Comparison of ENCODE assay signal across 10 cellular contexts in the genomic region with DNA sequence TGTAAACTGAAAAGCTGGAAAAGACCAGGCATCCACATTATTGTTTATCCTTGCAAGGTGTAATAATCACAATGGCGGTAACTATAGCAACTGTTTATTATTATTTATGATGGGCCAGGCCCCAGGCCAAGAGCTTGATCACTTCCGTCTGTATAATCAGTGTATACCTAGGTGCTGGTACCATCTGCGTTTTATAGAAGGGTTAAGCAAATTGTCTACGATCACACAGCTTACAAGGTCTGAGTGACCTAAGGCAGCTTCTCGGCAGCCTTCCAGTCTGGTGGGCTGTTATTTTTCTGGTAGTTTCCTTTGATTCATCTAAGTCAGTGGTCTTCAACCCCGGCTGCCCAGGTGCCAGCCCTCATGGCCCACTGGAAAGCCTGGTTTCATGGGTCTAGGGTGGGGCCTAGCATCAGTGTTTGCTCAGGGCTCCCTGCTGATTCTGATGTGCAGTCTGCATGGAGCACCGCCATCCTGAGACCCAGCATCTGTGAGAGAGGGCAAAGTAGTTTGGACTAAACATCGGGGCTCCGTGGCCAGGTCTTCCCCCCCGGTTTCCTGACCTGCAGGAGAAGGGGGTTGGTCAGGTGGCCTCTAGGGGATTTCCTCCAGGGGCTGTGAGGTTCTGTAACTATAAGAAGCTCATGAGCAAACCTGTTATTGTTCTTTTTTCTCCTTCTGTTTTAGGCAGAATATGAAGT.
DNase-seq lines count a peak whose midpoint lies in the region; ATAC-seq and TF ChIP-seq lines count a peak whose summit lies in the region.
"Had no signal": no experiment of that assay in that cellular context is flagged by ENCODE, and none has a peak within 500 bp of the region (broad histone marks: within the 10 kb centered on the region; RNA-seq: fewer than 3 reads in every experiment).

No MANE protein-coding gene starts in this region.

- WGBS in esophagus, 2 donors: 81 to 84% methylated on average over 10 of the region's 10 CpGs

- DNase-seq in DMS153 (lab: John Stamatoyannopoulos, UW) (peak; percentile 74), gastrocnemius medialis (no peak), dermis blood vessel endothelial cell (no peak), omental fat pad (ENCODE audit: low spot score) (no peak)
- DNase-seq: activated T-cell treated with anti-CD3 and anti-CD28 coated beads, Interleukin-2, amount 50 U/mL, for 4 hours had no signal

- no peak for ATAC-seq in gastrocnemius medialis
- no peak for ATAC-seq in SK-N-SH treated with all-trans-retinoic acid at 6 μM for 48 hours
- no peak for ATAC-seq in HG03025 (IDR thresholded peaks at IDR 0.05; ENCODE audit: low FRiP score, unreplicated experiment)
- no peak for ATAC-seq in omental fat pad (ENCODE audit: low FRiP score)
- ATAC-seq: activated T-cell treated with anti-CD3 and anti-CD28 coated beads, Interleukin-2, amount 50 U/mL, for 4 hours had no signal

- H3K4me3 ChIP-seq in esophagus (ENCODE audit: low read depth in 1 of 2, low read length in 2 of 2) (no peak overlapping the region), gastrocnemius medialis (no peak overlapping the region)

- H3K9me3 ChIP-seq in KOPT-K1 (ENCODE audit: insufficient read depth, low read length, poor library complexity, severe bottlenecking): no peaks in the 10 kb centered on the region
- no peaks in the 10 kb centered on the region for H3K9me3 ChIP-seq in esophagus (ENCODE audit: control insufficient read depth in 2 of 2, insufficient read depth in 1 of 2, low read depth in 1 of 2, low read length in 1 of 2)
- no peaks in the 10 kb centered on the region for H3K9me3 ChIP-seq in gastrocnemius medialis

- peak overlapping the region; percentile 7 for H3K27ac ChIP-seq in KOPT-K1 (ENCODE audit: low read depth, low read length, poor library complexity, severe bottlenecking)
- H3K27ac ChIP-seq in esophagus (ENCODE audit: low read depth in 2 of 2, low read length in 1 of 2): peak overlapping the region; percentile 57 to 62
- H3K27ac ChIP-seq in gastrocnemius medialis: peak overlapping the region; percentile 49 to 75 (median 65)
- H3K27ac ChIP-seq: RWPE1 had no signal

- no peak for TF ChIP-seq CTCF in gastrocnemius medialis (IDR thresholded peaks at IDR 0.05 in 4 of 5, conservative IDR thresholded peaks at IDR 0.05 in 1 of 5)
- no peak for TF ChIP-seq CTCF in omental fat pad (IDR thresholded peaks at IDR 0.05)

- in situ Hi-C loops in gastrocnemius medialis (cut with MboI; ENCODE audit: low sequenced_read_pairs in 4 of 4): no loop called here

- TF ChIP-seq POLR2A in gastrocnemius medialis (IDR thresholded peaks at IDR 0.05): no peak

- no peaks in the 10 kb centered on the region for H3K27me3 ChIP-seq in esophagus (ENCODE audit: control insufficient read depth in 1 of 2, insufficient read depth in 2 of 2, low read length in 2 of 2)
- H3K27me3 ChIP-seq in gastrocnemius medialis: no peaks in the 10 kb centered on the region

- H3K4me1 ChIP-seq in esophagus (ENCODE audit: control insufficient read depth in 2 of 2, insufficient read depth in 2 of 2, low read length in 1 of 2): peaks cover under 1 to 8% of the 10 kb centered on the region in 2 donors
- H3K4me1 ChIP-seq in gastrocnemius medialis: peaks cover 8 to 13% of the 10 kb centered on the region in 2 donors

- intact Hi-C loops in gastrocnemius medialis (cut with DNase I; ENCODE audit: low total_unique reads): no loop called here

- H3K36me3 ChIP-seq in KOPT-K1 (ENCODE audit: insufficient read depth, low read length) (peaks cover 36% of the 10 kb centered on the region), esophagus (ENCODE audit: control insufficient read depth in 2 of 2, insufficient read depth in 2 of 2, low read length in 1 of 2) (peaks cover 0 to 4% of the 10 kb centered on the region in 2 donors), gastrocnemius medialis (no peaks in the 10 kb centered on the region)

TF ChIP-seq in SK-N-SH treated with all-trans-retinoic acid at 6 μM for 48 hours, 23 proteins besides CTCF, POLR2A, EP300 and RAD21:
- TF ChIP-seq GLIS3 (CRISPR knock-in tag; IDR thresholded peaks at IDR 0.05): no peak
- TF ChIP-seq ZC3H10 (CRISPR knock-in tag; IDR thresholded peaks at IDR 0.05): no peak
- TF ChIP-seq ISL1 (CRISPR knock-in tag; IDR thresholded peaks at IDR 0.05): no peak
- TF ChIP-seq, protein P1, sequence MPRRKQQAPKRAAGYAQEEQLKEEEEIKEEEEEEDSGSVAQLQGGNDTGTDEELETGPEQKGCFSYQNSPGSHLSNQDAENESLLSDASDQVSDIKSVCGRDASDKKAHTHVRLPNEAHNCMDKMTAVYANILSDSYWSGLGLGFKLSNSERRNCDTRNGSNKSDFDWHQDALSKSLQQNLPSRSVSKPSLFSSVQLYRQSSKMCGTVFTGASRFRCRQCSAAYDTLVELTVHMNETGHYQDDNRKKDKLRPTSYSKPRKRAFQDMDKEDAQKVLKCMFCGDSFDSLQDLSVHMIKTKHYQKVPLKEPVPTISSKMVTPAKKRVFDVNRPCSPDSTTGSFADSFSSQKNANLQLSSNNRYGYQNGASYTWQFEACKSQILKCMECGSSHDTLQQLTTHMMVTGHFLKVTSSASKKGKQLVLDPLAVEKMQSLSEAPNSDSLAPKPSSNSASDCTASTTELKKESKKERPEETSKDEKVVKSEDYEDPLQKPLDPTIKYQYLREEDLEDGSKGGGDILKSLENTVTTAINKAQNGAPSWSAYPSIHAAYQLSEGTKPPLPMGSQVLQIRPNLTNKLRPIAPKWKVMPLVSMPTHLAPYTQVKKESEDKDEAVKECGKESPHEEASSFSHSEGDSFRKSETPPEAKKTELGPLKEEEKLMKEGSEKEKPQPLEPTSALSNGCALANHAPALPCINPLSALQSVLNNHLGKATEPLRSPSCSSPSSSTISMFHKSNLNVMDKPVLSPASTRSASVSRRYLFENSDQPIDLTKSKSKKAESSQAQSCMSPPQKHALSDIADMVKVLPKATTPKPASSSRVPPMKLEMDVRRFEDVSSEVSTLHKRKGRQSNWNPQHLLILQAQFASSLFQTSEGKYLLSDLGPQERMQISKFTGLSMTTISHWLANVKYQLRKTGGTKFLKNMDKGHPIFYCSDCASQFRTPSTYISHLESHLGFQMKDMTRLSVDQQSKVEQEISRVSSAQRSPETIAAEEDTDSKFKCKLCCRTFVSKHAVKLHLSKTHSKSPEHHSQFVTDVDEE (CRISPR knock-in tag; IDR thresholded peaks at IDR 0.05): no peak
- TF ChIP-seq ZFP30 (CRISPR knock-in tag; IDR thresholded peaks at IDR 0.05): no peak
- TF ChIP-seq ZNF8 (CRISPR knock-in tag; IDR thresholded peaks at IDR 0.05): no peak
- TF ChIP-seq TOX (CRISPR knock-in tag; IDR thresholded peaks at IDR 0.05; ENCODE audit: borderline replicate concordance): no peak
- no peak for TF ChIP-seq OSR1 (CRISPR knock-in tag; IDR thresholded peaks at IDR 0.05)
- TF ChIP-seq, protein P2, sequence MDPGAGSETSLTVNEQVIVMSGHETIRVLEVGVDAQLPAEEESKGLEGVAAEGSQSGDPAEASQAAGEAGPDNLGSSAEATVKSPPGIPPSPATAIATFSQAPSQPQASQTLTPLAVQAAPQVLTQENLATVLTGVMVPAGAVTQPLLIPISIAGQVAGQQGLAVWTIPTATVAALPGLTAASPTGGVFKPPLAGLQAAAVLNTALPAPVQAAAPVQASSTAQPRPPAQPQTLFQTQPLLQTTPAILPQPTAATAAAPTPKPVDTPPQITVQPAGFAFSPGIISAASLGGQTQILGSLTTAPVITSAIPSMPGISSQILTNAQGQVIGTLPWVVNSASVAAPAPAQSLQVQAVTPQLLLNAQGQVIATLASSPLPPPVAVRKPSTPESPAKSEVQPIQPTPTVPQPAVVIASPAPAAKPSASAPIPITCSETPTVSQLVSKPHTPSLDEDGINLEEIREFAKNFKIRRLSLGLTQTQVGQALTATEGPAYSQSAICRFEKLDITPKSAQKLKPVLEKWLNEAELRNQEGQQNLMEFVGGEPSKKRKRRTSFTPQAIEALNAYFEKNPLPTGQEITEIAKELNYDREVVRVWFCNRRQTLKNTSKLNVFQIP (CRISPR knock-in tag; IDR thresholded peaks at IDR 0.05; ENCODE audit: borderline replicate concordance, low read depth): no peak
- TF ChIP-seq ARNTL (CRISPR knock-in tag; IDR thresholded peaks at IDR 0.05; ENCODE audit: borderline replicate concordance, low read depth): no peak
- no peak for TF ChIP-seq SNAI2 (CRISPR knock-in tag; IDR thresholded peaks at IDR 0.05)
- TF ChIP-seq ZNF565 (CRISPR knock-in tag; conservative IDR thresholded peaks at IDR 0.05; ENCODE audit: low read depth): no peak
- TF ChIP-seq TCF4 (CRISPR knock-in tag; IDR thresholded peaks at IDR 0.05; ENCODE audit: borderline replicate concordance): no peak
- no peak for TF ChIP-seq ZFP3 (CRISPR knock-in tag; IDR thresholded peaks at IDR 0.05)
- TF ChIP-seq ESRRG (CRISPR knock-in tag; IDR thresholded peaks at IDR 0.05): no peak
TF ChIP-seq in SK-N-SH treated with all-trans-retinoic acid at 6 μM for 48 hours: peak in this region for 0.

Comparison
In these comparisons a context has a peak if more than half of its experiments do, and no peak if none do; other contexts are left out.
1. H3K27ac ChIP-seq: peak in every context shown above with its lines; median percentile 65 in gastrocnemius medialis; 60 in esophagus; 7 in KOPT-K1.